In genomic region chr1:6486433-6487011, GRCh38 we compare ENCODE assay signal across 8 cellular contexts. TPM values are rescaled to one million over a fixed set of nuclear protein-coding genes. Genes with fewer than 3 reads are reported as not detected.
DNase-seq lines count a peak whose midpoint lies in the region; ATAC-seq and TF ChIP-seq lines count a peak whose summit lies in the region.

No MANE protein-coding gene starts in this region.

- DNase-seq in CD14-positive monocyte (ENCODE audit: low spot score) (peak; percentile 72), H4 (ENCODE audit: low spot score) (peak; percentile 60), NCI-H2196 (lab: John Stamatoyannopoulos, UW; ENCODE audit: unreplicated experiment) (peak; percentile 85), WERI-Rb-1 (peak; percentile 94), T47D (ENCODE audit: low read depth in 1 of 2, low spot score in 1 of 2) (peak; percentile 86 to 87), iPS-NIHi11 (ENCODE audit: low spot score) (peak; percentile 88)
- DNase-seq in stimulated activated CD4-positive, alpha-beta T cell treated with anti-CD3 and anti-CD28 coated beads, Interleukin-12 subunit alpha, Interleukin-12 subunit beta, amount 100 ng/mL, for 4 hours, result peak; percentile 88

- no peaks in the 10 kb centered on the region for H3K36me3 ChIP-seq in WERI-Rb-1

- no peak overlapping the region for H3K27ac ChIP-seq in WERI-Rb-1

- peaks cover 46 to 78% (median 62%) of the 10 kb centered on the region in 3 donors for H3K27me3 Mint-ChIP-seq in CD14-positive monocyte (ENCODE audit: low read depth in 3 of 3)

- no peaks in the 10 kb centered on the region for H3K36me3 Mint-ChIP-seq in CD14-positive monocyte

- intact Hi-C loops in CD14-positive monocyte (cut with micrococcal nuclease), result loop anchor here (1.0 to 5.0 kb wide), 2 partner anchors 160 to 731 kb away; no protein-coding TSS in a partner anchor

- H3K9me3 ChIP-seq in WERI-Rb-1 (ENCODE audit: severe bottlenecking), result no peaks in the 10 kb centered on the region

- H3K4me1 Mint-ChIP-seq in CD14-positive monocyte, result peaks cover 5% of the 10 kb centered on the region

- H3K4me3 Mint-ChIP-seq in CD14-positive monocyte, result peak overlapping the region in 1 of 2 donors; percentile 48

- H3K27ac Mint-ChIP-seq in CD14-positive monocyte, result no peak overlapping the region

- peak overlapping the region; percentile 71 for H3K4me3 ChIP-seq in WERI-Rb-1 (ENCODE audit: low read depth, low read length)

- ATAC-seq in GM18498 (IDR thresholded peaks at IDR 0.05; ENCODE audit: unreplicated experiment), result no peak

- peak; percentile 79 for TF ChIP-seq CTCF in CD14-positive monocyte (IDR thresholded peaks at IDR 0.05)
- peak; percentile 95 for TF ChIP-seq CTCF in WERI-Rb-1 (IDR thresholded peaks at IDR 0.05; ENCODE audit: low read depth, low read length)

- H3K27me3 ChIP-seq in WERI-Rb-1 (ENCODE audit: insufficient read depth, low read depth, severe bottlenecking), result no peaks in the 10 kb centered on the region

- in situ Hi-C loops in T47D (cut with HindIII; ENCODE audit: low pct_unique_long_range_greater_than_20kb, low sequenced_read_pairs), result no loop called here

- H3K9me3 Mint-ChIP-seq in CD14-positive monocyte, result peaks cover 0 to 6% (median 0%) of the 10 kb centered on the region in 7 donors

RNA-seq across cellular contexts. Expression of gene PLEKHG5, which starts 4.9 kb away (rescaled TPM):
- polyA plus RNA-seq in CD14-positive monocyte, result not detected
- 1.3 and 1.6 TPM in 2 replicates for total RNA-seq in H4 (2014; rRNA removed; shearing (Covaris generic))

RNA-seq across cellular contexts. Expression of gene TNFRSF25, which starts 20.5 kb away (rescaled TPM):
- under 1 TPM; 0.33 to 0.48 TPM for polyA plus RNA-seq in CD14-positive monocyte
- total RNA-seq in H4 (2014; rRNA removed; shearing (Covaris generic)), result 0.10 and 0.81 TPM in 2 replicates
